Comparison of ENCODE assay signal across 3 cellular contexts in genomic region chr6:2360716-2361115, GRCh38.
"Had no signal": no experiment of that assay in that cellular context is flagged by ENCODE, and none has a peak within 500 bp of the region (broad histone marks: within the 10 kb centered on the region; RNA-seq: fewer than 3 reads in every experiment).

No MANE protein-coding gene starts in this region.

- ATAC-seq: GM12878 had no signal

- DNase-seq: GDM1, GF-D8 had no signal

- H3K4me3 ChIP-seq: GM12878 had no signal
